8 cellular contexts compared by ENCODE assay signal in genomic region chr4:15778191-15778741, GRCh38. TPM values are rescaled to one million over a fixed set of nuclear protein-coding genes. Genes with fewer than 3 reads are reported as not detected.
DNase-seq lines count a peak whose midpoint lies in the region; ATAC-seq, FAIRE-seq and TF ChIP-seq lines count a peak whose summit lies in the region.

CD38 (plus strand) TSS chr4:15778328; CDS start chr4:15778415, 87 bp downstream.

- no peak for FAIRE-seq in H54 (lab: Jason Lieb, UNC)

- no peak for TF ChIP-seq POLR2A in gastrocnemius medialis (IDR thresholded peaks at IDR 0.05)
- no peak for TF ChIP-seq POLR2A in H54 (IDR thresholded peaks at IDR 0.05; ENCODE audit: low read depth, low read length)

- ATAC-seq in GM21723 (IDR thresholded peaks at IDR 0.05; ENCODE audit: unreplicated experiment) = peak; percentile 75
- ATAC-seq in gastrocnemius medialis = peak; percentile 55 to 57

- intact Hi-C loops in gastrocnemius medialis (cut with DNase I; ENCODE audit: low total_unique reads) = loop anchor here (2.0 kb wide), 1 partner anchor 47 kb away; no protein-coding TSS in a partner anchor

- peak within 1 kb of the TSS; percentile 89 to 91 (median 90) for H3K27ac ChIP-seq in gastrocnemius medialis

- no peaks in the 10 kb centered on the region for H3K9me3 ChIP-seq in gastrocnemius medialis

- TF ChIP-seq CTCF in GM12864 (IDR thresholded peaks at IDR 0.05; ENCODE audit: low read depth, low read length, missing control alignments) (no peak), gastrocnemius medialis (IDR thresholded peaks at IDR 0.05 in 4 of 5, conservative IDR thresholded peaks at IDR 0.05 in 1 of 5) (no peak)

- DNase-seq in GM12864 (ENCODE audit: low read depth) = peak; percentile 78
- peak; percentile 12 to 21 for DNase-seq in Kasumi-1 (lab: John Stamatoyannopoulos, UW)
- DNase-seq in activated naive CD4-positive, alpha-beta T cell treated with Interleukin-2 at 50 U/mL for 16 hours = peak; percentile 53
- peak; percentile 27 for DNase-seq in hepatic stellate cell (ENCODE audit: low spot score)
- peak; percentile 16 to 32 for DNase-seq in gastrocnemius medialis
- no peak for DNase-seq in SHP77 (lab: John Stamatoyannopoulos, UW)
- no peak for DNase-seq in H54 (ENCODE audit: insufficient read length, low spot score)

- no peaks in the 10 kb centered on the region for H3K27me3 ChIP-seq in gastrocnemius medialis

- in situ Hi-C loops in gastrocnemius medialis (cut with MboI; ENCODE audit: low sequenced_read_pairs in 4 of 4) = loop anchor here in 1 of 4 donors (25.0 kb wide), 1 partner anchor 434 kb away; no protein-coding TSS in a partner anchor

- H3K4me3 ChIP-seq in GM12864 (ENCODE audit: low read depth, low read length) = peak within 1 kb of the TSS; percentile 76
- H3K4me3 ChIP-seq in gastrocnemius medialis = peak within 1 kb of the TSS; percentile 71 to 86 (median 78)

- H3K36me3 ChIP-seq in gastrocnemius medialis = no peaks in the 10 kb centered on the region

- peaks cover 6 to 27% of the 10 kb centered on the region in 2 donors for H3K4me1 ChIP-seq in gastrocnemius medialis

RNA-seq across cellular contexts. Expression of gene CD38, which starts in this region (rescaled TPM):
- 1 to 10 TPM in 3 of 4 donors, under 1 TPM in 1; 0.73 to 9.0 (median 2.4) TPM for total RNA-seq in gastrocnemius medialis

Comparison
In these comparisons a context has a peak if more than half of its experiments do, and no peak if none do; other contexts are left out.
1. DNase-seq: peak in GM12864 (single experiment), Kasumi-1 (2 of 2), activated naive CD4-positive, alpha-beta T cell treated with Interleukin-2 at 50 U/mL for 16 hours (single experiment), hepatic stellate cell (single experiment) and gastrocnemius medialis (2 of 2); none in SHP77 (0 of 2) and H54 (single experiment).